10 cellular contexts compared by ENCODE assay signal in genomic region chr2:163733301-163733938, GRCh38. TPM values are rescaled to one million over a fixed set of nuclear protein-coding genes. Genes with fewer than 3 reads are reported as not detected.
DNase-seq lines count a peak whose midpoint lies in the region; ATAC-seq and TF ChIP-seq lines count a peak whose summit lies in the region.
"Had no signal": no experiment of that assay in that cellular context is flagged by ENCODE, and none has a peak within 500 bp of the region (broad histone marks: within the 10 kb centered on the region; RNA-seq: fewer than 3 reads in every experiment).

No MANE protein-coding gene starts in this region.

- no peaks in the 10 kb centered on the region for H3K9me3 Mint-ChIP-seq in GM23338

- no peaks in the 10 kb centered on the region for H3F3A ChIP-seq in GM23338 (replicated peaks; ENCODE audit: low read depth)

- peak overlapping the region; percentile 88 for H3K4me2 ChIP-seq in GM23338

- WGBS in heart left ventricle, 4 donors = 31 to 39% (median 36%) methylated on average over 15 of the region's 15 CpGs
- WGBS in prostate gland = 67% methylated on average over 15 of the region's 15 CpGs

- no peak for ATAC-seq in GM23338
- no peak for ATAC-seq in heart left ventricle
- no peak for ATAC-seq in omental fat pad (ENCODE audit: low FRiP score)
- ATAC-seq in GM19328 (IDR thresholded peaks at IDR 0.05; ENCODE audit: unreplicated experiment) = no peak
- ATAC-seq in GM18520 (IDR thresholded peaks at IDR 0.05; ENCODE audit: unreplicated experiment) = no peak

- peaks cover 3% of the 10 kb centered on the region for H3K27me3 Mint-ChIP-seq in GM23338 (ENCODE audit: insufficient read depth, low read depth, poor library complexity)

- H3K4me1 Mint-ChIP-seq in GM23338 = peaks cover 50% of the 10 kb centered on the region

- TF ChIP-seq POLR2A in heart left ventricle (IDR thresholded peaks at IDR 0.05) (no peak), prostate gland (IDR thresholded peaks at IDR 0.05) (no peak)

- H3K9me3 ChIP-seq in heart left ventricle (no peaks in the 10 kb centered on the region), prostate gland (no peaks in the 10 kb centered on the region)

- H2AFZ ChIP-seq in GM23338 = no peak overlapping the region

- no peak overlapping the region for H3K27ac Mint-ChIP-seq in GM23338

- peaks cover 71% of the 10 kb centered on the region for H3K79me2 ChIP-seq in GM23338 (replicated peaks; ENCODE audit: insufficient read depth)

- peak overlapping the region; percentile 91 for H3K4me3 Mint-ChIP-seq in GM23338

- H3K27me3 ChIP-seq in GM23338 (ENCODE audit: insufficient read depth) (no peaks in the 10 kb centered on the region), heart left ventricle (peaks cover 0 to 27% (median 0%) of the 10 kb centered on the region in 9 donors), prostate gland (replicated peaks; ENCODE audit: insufficient read depth) (no peaks in the 10 kb centered on the region)

- TF ChIP-seq CTCF in GM23338 (conservative IDR thresholded peaks at IDR 0.05; ENCODE audit: low read depth in 2 of 2) (no peak), WI38 (IDR thresholded peaks at IDR 0.05; ENCODE audit: low read depth, low read length) (no peak), heart left ventricle (IDR thresholded peaks at IDR 0.05) (no peak), prostate gland (IDR thresholded peaks at IDR 0.05) (no peak), omental fat pad (IDR thresholded peaks at IDR 0.05) (no peak)

- H3K9me2 ChIP-seq in GM23338 (ENCODE audit: insufficient read depth) = no peaks in the 10 kb centered on the region

- peaks cover 43% of the 10 kb centered on the region for H3K4me1 ChIP-seq in GM23338 (ENCODE audit: insufficient read depth)
- peaks cover 0 to 31% (median 7%) of the 10 kb centered on the region in 12 donors for H3K4me1 ChIP-seq in heart left ventricle
- no peaks in the 10 kb centered on the region for H3K4me1 ChIP-seq in prostate gland (replicated peaks)

- H3K27ac ChIP-seq in GM23338 (ENCODE audit: low read depth) = no peak overlapping the region
- peak overlapping the region; percentile 27 to 96 (median 90) for H3K27ac ChIP-seq in heart left ventricle
- H3K27ac ChIP-seq in prostate gland = peak overlapping the region; percentile 8 to 24

- peak overlapping the region; percentile 80 for H3K4me3 ChIP-seq in GM23338
- H3K4me3 ChIP-seq in WI38 (ENCODE audit: low read depth, low read length) = peak overlapping the region; percentile 20
- peak overlapping the region in 11 of 12 donors; percentile 52 to 80 (median 62) for H3K4me3 ChIP-seq in heart left ventricle
- H3K4me3 ChIP-seq in prostate gland = no peak overlapping the region

- no peaks in the 10 kb centered on the region for H4K20me1 ChIP-seq in GM23338 (replicated peaks; ENCODE audit: insufficient read depth)

- intact Hi-C loops in heart left ventricle (cut with DNase I) (loop anchor here in 8 of 10 donors (5.0 to 10.0 kb wide), 13 partner anchors 41 to 386 kb away; no protein-coding TSS in a partner anchor), prostate gland (cut with DNase I) (no loop called here)

- H3K36me3 ChIP-seq in GM23338 (ENCODE audit: insufficient read depth) (no peaks in the 10 kb centered on the region), heart left ventricle (no peaks in the 10 kb centered on the region), prostate gland (no peaks in the 10 kb centered on the region)

- H3K36me3 Mint-ChIP-seq in GM23338 (ENCODE audit: low read depth) = no peaks in the 10 kb centered on the region

- DNase-seq in GM23338 (ENCODE audit: low spot score) = no peak
- DNase-seq in heart left ventricle = peak in 4 of 5 donors; percentile 25 to 44 (median 40)
- no peak for DNase-seq in prostate gland (ENCODE audit: low spot score)
- no peak for DNase-seq in NCI-H1048 (lab: John Stamatoyannopoulos, UW)
- no peak for DNase-seq in omental fat pad (ENCODE audit: low spot score)
- DNase-seq: DMS79 treated with DMSO at 0.1 percent for 48 hours, erythroblast had no signal

TF ChIP-seq in GM23338, 12 proteins besides CTCF, POLR2A, EP300 and RAD21:
- TF ChIP-seq JUNB (IDR thresholded peaks at IDR 0.05; ENCODE audit: unreplicated experiment) (no peak), POLR2AphosphoS5 (IDR thresholded peaks at IDR 0.05; ENCODE audit: low read depth) (no peak), NANOG (IDR thresholded peaks at IDR 0.05; ENCODE audit: borderline replicate concordance) (no peak), ETS1 (IDR thresholded peaks at IDR 0.05) (no peak), ZNF331 (CRISPR knock-in tag; IDR thresholded peaks at IDR 0.05; ENCODE audit: low read depth) (no peak), REST (IDR thresholded peaks at IDR 0.05; ENCODE audit: unreplicated experiment) (no peak), EZH2 (IDR thresholded peaks at IDR 0.05; ENCODE audit: low read depth, unreplicated experiment) (no peak), CREB1 (CRISPR knock-in tag; IDR thresholded peaks at IDR 0.05; ENCODE audit: low read depth) (no peak)

RNA-seq across cellular contexts. Expression of gene FIGN, which starts 2.4 kb away (rescaled TPM):
- total RNA-seq in GM23338 (2014; rRNA removed; shearing (Covaris generic)) = 13.2 and 17.2 TPM in 2 replicates
- polyA plus RNA-seq in GM23338 (2016; fragmentation: Nextera tagmentation; extraction: Ambion mirVana) = 12.1 and 23.6 TPM in 2 replicates
- 10 to 100 TPM in 7 of 9 donors, 1 to 10 TPM in 2; 7.1 to 16.5 (median 12.4) TPM for total RNA-seq in heart left ventricle
- 1 to 10 TPM; 3.0 to 6.2 TPM for polyA plus RNA-seq in heart left ventricle
- 1 to 10 TPM; 3.6 to 4.3 TPM for total RNA-seq in prostate gland
- total RNA-seq in omental fat pad = 10 to 100 TPM in 2 of 4 donors, 1 to 10 TPM in 2; 8.2 to 13.1 (median 10.7) TPM

Comparison
In these comparisons a context has a peak if more than half of its experiments do, and no peak if none do; other contexts are left out.
1. DNase-seq: peak in heart left ventricle (4 of 5); none in GM23338 (single experiment), prostate gland (single experiment), NCI-H1048 (single experiment) and omental fat pad (single experiment).
2. H3K4me3 ChIP-seq: peak in GM23338 (single experiment), WI38 (single experiment) and heart left ventricle (11 of 12); none in prostate gland (0 of 2).